ENCODE assay signal across 21 cellular contexts in the genomic region with DNA sequence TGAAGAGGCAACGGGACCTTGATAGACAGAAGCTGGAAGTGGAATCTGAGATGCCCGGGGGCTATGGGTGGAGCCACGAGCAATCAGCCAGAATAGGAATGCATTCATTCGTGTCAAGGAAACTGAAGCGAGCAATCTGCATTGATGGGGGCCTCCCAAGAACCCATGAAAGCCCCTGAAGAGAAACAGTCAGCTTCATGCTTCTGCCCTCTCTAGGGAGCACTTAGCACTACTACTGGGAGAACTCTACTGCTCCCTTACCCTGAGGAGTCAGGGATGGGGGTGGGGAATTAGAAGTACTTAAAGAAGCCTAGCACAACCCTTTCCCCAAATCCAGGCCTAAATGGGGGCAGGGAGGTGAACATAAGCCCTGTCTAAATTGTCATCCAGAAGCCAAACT. TPM values are rescaled to one million over a fixed set of nuclear protein-coding genes. Genes with fewer than 3 reads are reported as not detected.
DNase-seq lines count a peak whose midpoint lies in the region; ATAC-seq and TF ChIP-seq lines count a peak whose summit lies in the region.
"Had no signal": no experiment of that assay in that cellular context is flagged by ENCODE, and none has a peak within 500 bp of the region (broad histone marks: within the 10 kb centered on the region; RNA-seq: fewer than 3 reads in every experiment).

No MANE protein-coding gene starts in this region.

- H3K27ac Mint-ChIP-seq in GM23338, result no peak overlapping the region
- H3K27ac Mint-ChIP-seq in neural progenitor cell, result no peak overlapping the region

- intact Hi-C loops in esophagus muscularis mucosa (cut with DNase I) (no loop called here), ovary (cut with DNase I) (no loop called here)

- 0 out of 2 replicates have a peak, but pooled peaks cover 4% of the 10 kb centered on the region for H3K9me2 ChIP-seq in GM23338 (ENCODE audit: insufficient read depth)

- 62% methylated on average over 5 of the region's 5 CpGs for WGBS in esophagus muscularis mucosa
- 58 to 63% (median 59%) methylated on average over 5 of the region's 5 CpGs for WGBS in ovary, 3 donors

- H3K27ac ChIP-seq in GM23338 (ENCODE audit: low read depth), result no peak overlapping the region
- H3K27ac ChIP-seq in neural progenitor cell, result no peak overlapping the region
- H3K27ac ChIP-seq in esophagus muscularis mucosa (replicated peaks in 1 of 4), result no peak overlapping the region
- no peak overlapping the region for H3K27ac ChIP-seq in ovary
- H3K27ac ChIP-seq: 22Rv1, C4-2B, RWPE1, SK-N-MC had no signal

- H3K36me3 Mint-ChIP-seq in GM23338 (ENCODE audit: low read depth) (no peaks in the 10 kb centered on the region), neural progenitor cell (no peaks in the 10 kb centered on the region)

- ATAC-seq in GM23338, result peak; percentile 80

- H3K9me3 ChIP-seq in neural progenitor cell (ENCODE audit: low read depth) (no peaks in the 10 kb centered on the region), esophagus muscularis mucosa (no peaks in the 10 kb centered on the region), ovary (no peaks in the 10 kb centered on the region)

- TF ChIP-seq EP300 in esophagus muscularis mucosa (IDR thresholded peaks at IDR 0.05) (no peak), ovary (IDR thresholded peaks at IDR 0.05) (no peak)

- H3K4me1 Mint-ChIP-seq in GM23338 (peaks cover 6% of the 10 kb centered on the region; the same call in 2 of the 3 replicates), neural progenitor cell (no peaks in the 10 kb centered on the region)

- H4K20me1 ChIP-seq in GM23338 (replicated peaks; ENCODE audit: insufficient read depth) (no peaks in the 10 kb centered on the region), neural progenitor cell (ENCODE audit: low read depth) (no peaks in the 10 kb centered on the region)

- no peaks in the 10 kb centered on the region for H3K36me3 ChIP-seq in GM23338 (ENCODE audit: insufficient read depth)
- no peaks in the 10 kb centered on the region for H3K36me3 ChIP-seq in neural progenitor cell
- H3K36me3 ChIP-seq in esophagus muscularis mucosa, result no peaks in the 10 kb centered on the region
- no peaks in the 10 kb centered on the region for H3K36me3 ChIP-seq in ovary

- H3K4me2 ChIP-seq in GM23338 (no peak overlapping the region), neural progenitor cell (peak overlapping the region; percentile 11)

- no peak overlapping the region for H3K4me3 ChIP-seq in GM23338
- no peak overlapping the region for H3K4me3 ChIP-seq in neural progenitor cell
- no peak overlapping the region for H3K4me3 ChIP-seq in esophagus muscularis mucosa
- H3K4me3 ChIP-seq in ovary, result no peak overlapping the region

- peak; percentile 3 for DNase-seq in NCI-H1436 (lab: John Stamatoyannopoulos, UW)
- DNase-seq in NCI-H1436 treated with DMSO at 0.1 percent for 48 hours (lab: John Stamatoyannopoulos, UW), result no peak
- DNase-seq in GM23338 (ENCODE audit: low spot score), result peak; percentile 51
- DNase-seq in glomerular visceral epithelial cell (ENCODE audit: extremely low spot score), result peak; percentile 25
- DNase-seq in neural progenitor cell (ENCODE audit: low spot score), result peak; percentile 36
- DNase-seq in esophagus muscularis mucosa (ENCODE audit: extremely low spot score), result no peak
- DNase-seq in central memory CD4-positive, alpha-beta T cell, result no peak
- no peak for DNase-seq in ovary
- DNase-seq: EL; HCEC 1CT; KG1; NCI-H1105 treated with DMSO at 0.1 percent for 48 hours; NCI-H1694 treated with DMSO at 0.1 percent for 48 hours; NK-92 treated with Interleukin-12 subunit alpha and Interleukin-12 subunit beta, amount 100 ng/mL, for 24 hours; SHP77 treated with DMSO at 0.1 percent for 48 hours; SW 1271 had no signal

- no peaks in the 10 kb centered on the region for H3K79me2 ChIP-seq in GM23338 (replicated peaks; ENCODE audit: insufficient read depth)
- no peaks in the 10 kb centered on the region for H3K79me2 ChIP-seq in neural progenitor cell (ENCODE audit: low read depth)

- H2AFZ ChIP-seq in GM23338 (peak overlapping the region; percentile 53; the same call in 1 of the 2 replicates), neural progenitor cell (replicated peaks) (no peak overlapping the region)

- H3K4me3 Mint-ChIP-seq in GM23338, result no peak overlapping the region
- H3K4me3 Mint-ChIP-seq in neural progenitor cell, result no peak overlapping the region

- no peaks in the 10 kb centered on the region for H3K27me3 ChIP-seq in GM23338 (ENCODE audit: insufficient read depth)
- H3K27me3 ChIP-seq in neural progenitor cell, result peaks cover 4% of the 10 kb centered on the region
- H3K27me3 ChIP-seq in esophagus muscularis mucosa, result peaks cover 0 to 10% (median 0%) of the 10 kb centered on the region in 4 donors
- no peaks in the 10 kb centered on the region for H3K27me3 ChIP-seq in ovary

- H3K9ac ChIP-seq in neural progenitor cell, result no peak overlapping the region

- H3K4me1 ChIP-seq in GM23338 (ENCODE audit: insufficient read depth), result 0 out of 2 replicates have a peak, but pooled peaks cover 3% of the 10 kb centered on the region
- peaks cover 7% of the 10 kb centered on the region for H3K4me1 ChIP-seq in neural progenitor cell
- no peaks in the 10 kb centered on the region for H3K4me1 ChIP-seq in esophagus muscularis mucosa
- no peaks in the 10 kb centered on the region for H3K4me1 ChIP-seq in ovary (ENCODE audit: insufficient read depth)

- no peaks in the 10 kb centered on the region; the same call in 2 of the 3 replicates for H3K9me3 Mint-ChIP-seq in GM23338
- H3K9me3 Mint-ChIP-seq in neural progenitor cell, result no peaks in the 10 kb centered on the region

- H3K27me3 Mint-ChIP-seq in GM23338 (ENCODE audit: insufficient read depth, low read depth, poor library complexity) (peaks cover 4% of the 10 kb centered on the region), neural progenitor cell (ENCODE audit: insufficient read depth, low read depth) (peaks cover 5% of the 10 kb centered on the region)

- no peak for TF ChIP-seq POLR2A in esophagus muscularis mucosa (IDR thresholded peaks at IDR 0.05; ENCODE audit: low read depth)
- no peak for TF ChIP-seq POLR2A in ovary (IDR thresholded peaks at IDR 0.05)

- H3F3A ChIP-seq in GM23338 (replicated peaks; ENCODE audit: low read depth), result no peaks in the 10 kb centered on the region
- no peaks in the 10 kb centered on the region for H3F3A ChIP-seq in neural progenitor cell (ENCODE audit: low read depth)

- TF ChIP-seq CTCF in GM23338 (conservative IDR thresholded peaks at IDR 0.05; ENCODE audit: low read depth in 2 of 2) (no peak), neural progenitor cell (IDR thresholded peaks at IDR 0.05) (no peak), esophagus muscularis mucosa (IDR thresholded peaks at IDR 0.05) (no peak), ovary (IDR thresholded peaks at IDR 0.05) (no peak)

TF ChIP-seq in GM23338, 12 proteins besides CTCF, POLR2A, EP300 and RAD21:
- TF ChIP-seq ZNF114 (CRISPR knock-in tag; IDR thresholded peaks at IDR 0.05), result no peak
- TF ChIP-seq ZNF331 (CRISPR knock-in tag; IDR thresholded peaks at IDR 0.05; ENCODE audit: low read depth), result no peak
- TF ChIP-seq EZH2 (IDR thresholded peaks at IDR 0.05; ENCODE audit: low read depth, unreplicated experiment), result no peak
- TF ChIP-seq, protein P1, sequence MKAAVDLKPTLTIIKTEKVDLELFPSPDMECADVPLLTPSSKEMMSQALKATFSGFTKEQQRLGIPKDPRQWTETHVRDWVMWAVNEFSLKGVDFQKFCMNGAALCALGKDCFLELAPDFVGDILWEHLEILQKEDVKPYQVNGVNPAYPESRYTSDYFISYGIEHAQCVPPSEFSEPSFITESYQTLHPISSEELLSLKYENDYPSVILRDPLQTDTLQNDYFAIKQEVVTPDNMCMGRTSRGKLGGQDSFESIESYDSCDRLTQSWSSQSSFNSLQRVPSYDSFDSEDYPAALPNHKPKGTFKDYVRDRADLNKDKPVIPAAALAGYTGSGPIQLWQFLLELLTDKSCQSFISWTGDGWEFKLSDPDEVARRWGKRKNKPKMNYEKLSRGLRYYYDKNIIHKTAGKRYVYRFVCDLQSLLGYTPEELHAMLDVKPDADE (IDR thresholded peaks at IDR 0.05), result no peak
- no peak for TF ChIP-seq EZH2phosphoT487 (IDR thresholded peaks at IDR 0.05; ENCODE audit: unreplicated experiment)

RNA-seq across cellular contexts. Expression of a gene that starts 51.9 kb away (rescaled TPM):
- 103 and 127 TPM in 2 replicates for total RNA-seq in GM23338 (2014; rRNA removed; shearing (Covaris generic))
- polyA plus RNA-seq in GM23338 (2016; fragmentation: Nextera tagmentation; extraction: Ambion mirVana) (154 and 178 TPM in 2 replicates), ovary (10 to 100 TPM; 23.6 to 39.5 TPM)
- total RNA-seq in neural progenitor cell (ENCODE audit: low replicate concordance) (168 and 227 TPM in 2 replicates), esophagus muscularis mucosa (10 to 100 TPM; 28.1 to 38.6 (median 29.9) TPM), ovary (10 to 100 TPM; 40.5 to 70.1 (median 48.5) TPM)

RNA-seq across cellular contexts. Expression of a gene that starts 56.6 kb away (rescaled TPM):
- total RNA-seq in GM23338 (2014; rRNA removed; shearing (Covaris generic)), result 0.49 TPM in 1 of 2 replicates, not detected in the other
- 0.09 TPM in 1 of 2 replicates, not detected in the other for polyA plus RNA-seq in GM23338 (2016; fragmentation: Nextera tagmentation; extraction: Ambion mirVana)
- 0.19 and 0.22 TPM in 2 replicates for total RNA-seq in neural progenitor cell (ENCODE audit: low replicate concordance)
- total RNA-seq in esophagus muscularis mucosa, result under 1 TPM in 2 of 4 donors, not detected in 2; 0.17 TPM
- under 1 TPM in 1 of 7 donors, not detected in 6; 0.23 TPM for total RNA-seq in ovary
- under 1 TPM in 1 of 2 donors, not detected in 1; 0.08 TPM for polyA plus RNA-seq in ovary
- total RNA-seq: NCI-H460 had no signal

Comparison
In these comparisons a context has a peak if more than half of its experiments do, and no peak if none do; other contexts are left out.
1. DNase-seq: peak in NCI-H1436 (single experiment), GM23338 (single experiment), glomerular visceral epithelial cell (single experiment) and neural progenitor cell (single experiment); none in NCI-H1436 treated with DMSO at 0.1 percent for 48 hours (single experiment), esophagus muscularis mucosa (single experiment), central memory CD4-positive, alpha-beta T cell (single experiment) and ovary (0 of 5).